17 cellular contexts compared by ENCODE assay signal in the genomic region with DNA sequence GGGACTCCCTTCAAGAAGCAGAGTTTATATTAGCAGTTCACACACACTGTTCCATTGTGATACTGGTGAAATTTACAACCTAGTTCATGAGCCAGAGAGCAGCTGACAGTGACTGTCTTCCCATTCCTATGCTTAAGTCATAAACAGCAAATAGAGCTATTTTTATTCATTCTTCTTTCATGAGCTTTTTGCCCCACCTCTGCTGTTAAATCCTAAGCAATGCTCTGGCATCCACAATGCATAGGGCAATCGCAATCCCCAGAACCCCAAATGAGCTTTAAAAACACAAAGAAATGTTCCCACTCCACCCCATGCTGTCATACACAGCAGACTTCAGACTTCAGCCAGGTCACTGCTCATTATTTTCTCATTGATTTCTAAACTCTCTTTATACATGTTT.
A peak's percentile ranks its signal among the peaks of the same experiment; 100 is the strongest.
DNase-seq lines count a peak whose midpoint lies in the region; FAIRE-seq and TF ChIP-seq lines count a peak whose summit lies in the region.
"Had no signal": no experiment of that assay in that cellular context is flagged by ENCODE, and none has a peak within 500 bp of the region (broad histone marks: within the 10 kb centered on the region; RNA-seq: fewer than 3 reads in every experiment).

No MANE protein-coding gene starts in this region.

- H3K27ac Mint-ChIP-seq in astrocyte (ENCODE audit: unreplicated experiment) (no peak overlapping the region), progenitor cell of endocrine pancreas (no peak overlapping the region)
- H3K27ac Mint-ChIP-seq: activated naive CD8-positive, alpha-beta T cell had no signal

- no peak overlapping the region for H4K91ac ChIP-seq in mesenchymal stem cell (ENCODE audit: low read length)

- no peaks in the 10 kb centered on the region for H3K79me2 ChIP-seq in astrocyte (ENCODE audit: insufficient read depth, low read length)
- H3K79me2 ChIP-seq: hepatocyte had no signal

- TF ChIP-seq POLR2A in thyroid gland (IDR thresholded peaks at IDR 0.05), result no peak

- no peak overlapping the region for H4K8ac ChIP-seq in mesenchymal stem cell (ENCODE audit: low read length)

- H3K4me1 Mint-ChIP-seq in astrocyte (ENCODE audit: low read depth, unreplicated experiment), result peaks cover 13% of the 10 kb centered on the region
- no peaks in the 10 kb centered on the region for H3K4me1 Mint-ChIP-seq in progenitor cell of endocrine pancreas (ENCODE audit: low read depth)

- TF ChIP-seq CTCF in astrocyte (IDR thresholded peaks at IDR 0.05; ENCODE audit: insufficient read depth, low read depth, low read length), result no peak
- no peak for TF ChIP-seq CTCF in progenitor cell of endocrine pancreas (IDR thresholded peaks at IDR 0.05; ENCODE audit: unreplicated experiment)
- TF ChIP-seq CTCF in A673 (conservative IDR thresholded peaks at IDR 0.05; ENCODE audit: low read depth, low read length), result no peak
- no peak for TF ChIP-seq CTCF in thyroid gland (IDR thresholded peaks at IDR 0.05)

- no peaks in the 10 kb centered on the region for H3K79me1 ChIP-seq in mesenchymal stem cell (replicated peaks; ENCODE audit: low read length, poor library complexity, severe bottlenecking)

- H3K27ac ChIP-seq in astrocyte (ENCODE audit: low read depth, low read length) (no peak overlapping the region), mesenchymal stem cell (ENCODE audit: low read length, poor library complexity, severe bottlenecking) (no peak overlapping the region), A673 (ENCODE audit: low read depth, low read length, poor library complexity, severe bottlenecking) (no peak overlapping the region), thyroid gland (no peak overlapping the region)
- H3K27ac ChIP-seq: A549, hepatocyte had no signal

- intact Hi-C loops in A673 (cut with micrococcal nuclease; ENCODE audit: unreplicated experiment), result no loop called here
- intact Hi-C loops in thyroid gland (cut with DNase I), result no loop called here

- H2BK12ac ChIP-seq in mesenchymal stem cell (ENCODE audit: low read length in 2 of 2), result no peak overlapping the region

- H2AFZ ChIP-seq in astrocyte (ENCODE audit: low read depth, low read length), result no peak overlapping the region
- H2AFZ ChIP-seq in mesenchymal stem cell (ENCODE audit: low read depth, low read length), result no peak overlapping the region
- H2AFZ ChIP-seq: hepatocyte had no signal

- H3K9me3 Mint-ChIP-seq in astrocyte (ENCODE audit: unreplicated experiment), result no peaks in the 10 kb centered on the region
- peaks cover 3% of the 10 kb centered on the region for H3K9me3 Mint-ChIP-seq in progenitor cell of endocrine pancreas (ENCODE audit: low read depth)
- H3K9me3 Mint-ChIP-seq: neural crest cell had no signal

- H3K4me3 Mint-ChIP-seq in astrocyte (ENCODE audit: unreplicated experiment), result no peak overlapping the region
- no peak overlapping the region for H3K4me3 Mint-ChIP-seq in progenitor cell of endocrine pancreas (ENCODE audit: low read depth)
- H3K4me3 Mint-ChIP-seq: activated naive CD8-positive, alpha-beta T cell; neural crest cell had no signal

- H2BK120ac ChIP-seq in mesenchymal stem cell (ENCODE audit: low read depth, low read length), result no peak overlapping the region

- no peak overlapping the region for H2AK5ac ChIP-seq in mesenchymal stem cell (ENCODE audit: low read length, severe bottlenecking)

- H3K9me3 ChIP-seq in astrocyte (ENCODE audit: insufficient read depth, low read depth, low read length) (no peaks in the 10 kb centered on the region), mesenchymal stem cell (ENCODE audit: control insufficient read depth, low read length) (no peaks in the 10 kb centered on the region), A673 (ENCODE audit: low read depth, low read length, poor library complexity, severe bottlenecking) (peaks cover 6% of the 10 kb centered on the region), thyroid gland (no peaks in the 10 kb centered on the region)
- H3K9me3 ChIP-seq: A549 had no signal

- H3K9ac ChIP-seq in astrocyte (ENCODE audit: low read length) (no peak overlapping the region), mesenchymal stem cell (ENCODE audit: low read length) (peak overlapping the region; percentile 80)

- no peak for FAIRE-seq in astrocyte (lab: Jason Lieb, UNC)
- FAIRE-seq: A549 had no signal

- WGBS in mesenchymal stem cell, result 42% methylated on average over 1 of the region's 1 CpG
- 72 to 73% methylated on average over 1 of the region's 1 CpG for WGBS in thyroid gland, 2 donors

- H3K36me3 ChIP-seq in astrocyte (ENCODE audit: insufficient read depth, low read length) (no peaks in the 10 kb centered on the region), mesenchymal stem cell (ENCODE audit: control insufficient read depth in 1 of 2, insufficient read depth in 2 of 2, low read depth in 1 of 2, low read length in 2 of 2) (no peaks in the 10 kb centered on the region), A673 (ENCODE audit: insufficient read depth, low read length, poor library complexity, severe bottlenecking) (no peaks in the 10 kb centered on the region), thyroid gland (no peaks in the 10 kb centered on the region)

- POLR2A ChIA-PET in A673 (lab: Charles Lee; ENCODE audit: low non-redundant PET), result no interaction called here

- H3K18ac ChIP-seq in mesenchymal stem cell (ENCODE audit: low read depth in 1 of 2, low read length in 2 of 2), result no peak overlapping the region

- H3K4ac ChIP-seq in mesenchymal stem cell (ENCODE audit: low read depth in 1 of 2, low read length in 2 of 2), result no peak overlapping the region

- H3K27me3 Mint-ChIP-seq in astrocyte (ENCODE audit: low read depth, unreplicated experiment) (no peaks in the 10 kb centered on the region), progenitor cell of endocrine pancreas (peaks cover 15% of the 10 kb centered on the region)
- H3K27me3 Mint-ChIP-seq: activated naive CD8-positive, alpha-beta T cell had no signal

- H3K4me3 ChIP-seq in astrocyte (ENCODE audit: insufficient read depth, low read depth, low read length) (no peak overlapping the region), mesenchymal stem cell (ENCODE audit: insufficient read depth in 1 of 2, low read depth in 1 of 2, low read length in 2 of 2) (no peak overlapping the region), A673 (ENCODE audit: low read depth, low read length, poor library complexity, severe bottlenecking) (no peak overlapping the region), thyroid gland (replicated peaks in 1 of 3) (no peak overlapping the region)
- H3K4me3 ChIP-seq: A549, hepatocyte, skin epidermis had no signal

- H3K4me1 ChIP-seq in astrocyte (ENCODE audit: insufficient read depth, low read length) (no peaks in the 10 kb centered on the region), mesenchymal stem cell (ENCODE audit: control insufficient read depth, insufficient read depth, low read depth, low read length) (peaks cover 2% of the 10 kb centered on the region), A673 (ENCODE audit: insufficient read depth, low read length, poor library complexity, severe bottlenecking) (no peaks in the 10 kb centered on the region), thyroid gland (no peaks in the 10 kb centered on the region)
- H3K4me1 ChIP-seq: A549 had no signal

- no TSS peak for BruUV-seq in A673 (replicated peaks; lab: Mats Ljungman, UMichigan)

- no peak overlapping the region for H2BK5ac ChIP-seq in mesenchymal stem cell (ENCODE audit: low read depth, low read length, poor library complexity, severe bottlenecking)

- no peaks in the 10 kb centered on the region for H3K36me3 Mint-ChIP-seq in astrocyte (ENCODE audit: low read depth, unreplicated experiment)
- no peaks in the 10 kb centered on the region for H3K36me3 Mint-ChIP-seq in progenitor cell of endocrine pancreas (ENCODE audit: insufficient read depth)

- H4K20me1 ChIP-seq in astrocyte (ENCODE audit: insufficient read depth, low read length), result no peaks in the 10 kb centered on the region

- H3K4me2 ChIP-seq in astrocyte (ENCODE audit: low read length) (no peak overlapping the region), mesenchymal stem cell (ENCODE audit: low read length, poor library complexity, severe bottlenecking) (no peak overlapping the region)
- H3K4me2 ChIP-seq: A549, hepatocyte had no signal

- no peak overlapping the region for H3K23ac ChIP-seq in mesenchymal stem cell (ENCODE audit: low read length in 2 of 2)

- CTCF ChIA-PET in A673 (lab: Charles Lee), result no interaction called here

- H3K14ac ChIP-seq in mesenchymal stem cell (ENCODE audit: low read length in 2 of 2), result no peak overlapping the region

- DNase-seq in A172 (ENCODE audit: low spot score) (peak; percentile 18), H4 (ENCODE audit: low spot score) (peak; percentile 10), astrocyte (ENCODE audit: low read depth) (peak; percentile 54), mesenchymal stem cell (peak; percentile 75), progenitor cell of endocrine pancreas (ENCODE audit: low spot score, unreplicated experiment) (no peak), NCI-H1417 treated with DMSO at 0.1 percent for 48 hours (lab: John Stamatoyannopoulos, UW) (no peak), A673 (ENCODE audit: low spot score) (no peak), thyroid gland (no peak)
- DNase-seq: activated CD4-positive, CD25-positive, alpha-beta regulatory T cell; left ventricle myocardium superior; NCI-H1092 treated with DMSO at 0.1 percent for 48 hours; NCI-H2227 treated with DMSO at 0.1 percent for 48 hours had no signal

- H3K27me3 ChIP-seq in astrocyte (ENCODE audit: insufficient read depth, low read length) (no peaks in the 10 kb centered on the region), mesenchymal stem cell (ENCODE audit: control insufficient read depth in 1 of 2, insufficient read depth in 1 of 2, low read length in 2 of 2) (no peaks in the 10 kb centered on the region), A673 (replicated peaks; ENCODE audit: insufficient read depth, low read depth, low read length, poor library complexity) (peaks cover 93% of the 10 kb centered on the region), thyroid gland (no peaks in the 10 kb centered on the region)
- H3K27me3 ChIP-seq: hepatocyte had no signal

- H2BK15ac ChIP-seq in mesenchymal stem cell (ENCODE audit: low read depth, poor library complexity, severe bottlenecking), result no peak overlapping the region

Comparison
In these comparisons a context has a peak if more than half of its experiments do, and no peak if none do; other contexts are left out.
1. DNase-seq: peak in A172 (single experiment), H4 (single experiment), astrocyte (single experiment) and mesenchymal stem cell (single experiment); none in progenitor cell of endocrine pancreas (single experiment), NCI-H1417 treated with DMSO at 0.1 percent for 48 hours (single experiment), A673 (single experiment) and thyroid gland (0 of 2).